ENCODE assay signal across 8 cellular contexts in the genomic region with DNA sequence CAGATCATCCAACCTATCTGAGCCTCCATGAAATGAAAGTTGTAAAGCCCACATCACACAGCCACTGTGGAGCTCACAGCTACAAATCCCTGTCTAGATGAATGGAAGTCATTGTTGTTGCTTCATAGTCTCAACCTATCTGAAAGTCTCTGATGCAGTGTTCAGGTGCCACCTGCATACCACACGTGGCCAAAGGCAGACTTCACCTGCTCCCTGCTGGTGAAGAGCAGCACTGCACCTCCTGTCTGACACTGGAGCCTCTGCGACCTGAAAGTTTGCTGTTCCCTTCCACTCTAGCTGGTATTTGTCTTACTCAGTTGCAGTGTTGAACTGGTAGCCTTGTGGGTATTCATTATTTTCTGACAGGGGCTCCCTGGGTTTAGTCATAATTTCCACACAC. TPM values are rescaled to one million over a fixed set of nuclear protein-coding genes. Genes with fewer than 3 reads are reported as not detected.
DNase-seq lines count a peak whose midpoint lies in the region; ATAC-seq and TF ChIP-seq lines count a peak whose summit lies in the region.

No MANE protein-coding gene starts in this region.

- no peak overlapping the region for H3K4me3 ChIP-seq in choroid plexus epithelial cell (ENCODE audit: low read depth, low read length)
- H3K4me3 ChIP-seq in retinal pigment epithelial cell (ENCODE audit: low read length), result no peak overlapping the region

- peak; percentile 36 for TF ChIP-seq CTCF in choroid plexus epithelial cell (conservative IDR thresholded peaks at IDR 0.05; ENCODE audit: low read depth, low read length)
- TF ChIP-seq CTCF in retinal pigment epithelial cell (conservative IDR thresholded peaks at IDR 0.05; ENCODE audit: low read depth, low read length), result peak; percentile 64

- ATAC-seq in HG02870 (IDR thresholded peaks at IDR 0.05; ENCODE audit: unreplicated experiment) (peak; percentile 72), GM21825 (IDR thresholded peaks at IDR 0.05; ENCODE audit: unreplicated experiment) (no peak)

- DNase-seq in NCI-H2196 (lab: John Stamatoyannopoulos, UW; ENCODE audit: unreplicated experiment), result peak; percentile 44
- DNase-seq in NCI-H2196 treated with DMSO at 0.1 percent for 48 hours (lab: John Stamatoyannopoulos, UW; ENCODE audit: unreplicated experiment), result no peak
- peak; percentile 8 to 39 for DNase-seq in SHP77 (lab: John Stamatoyannopoulos, UW)
- DNase-seq in choroid plexus epithelial cell (ENCODE audit: low read depth), result peak; percentile 3
- no peak for DNase-seq in retinal pigment epithelial cell (ENCODE audit: low read depth)
- DNase-seq in mesenteric fat pad (ENCODE audit: low spot score), result no peak

RNA-seq across cellular contexts. Expression of a gene that starts 18.4 kb away (rescaled TPM):
- not detected for total RNA-seq in mesenteric fat pad

RNA-seq across cellular contexts. Expression of a gene that starts 34.9 kb away (rescaled TPM):
- not detected for total RNA-seq in mesenteric fat pad

Comparison
In these comparisons a context has a peak if more than half of its experiments do, and no peak if none do; other contexts are left out.
1. DNase-seq: peak in NCI-H2196 (single experiment), SHP77 (2 of 2) and choroid plexus epithelial cell (single experiment); none in NCI-H2196 treated with DMSO at 0.1 percent for 48 hours (single experiment), retinal pigment epithelial cell (single experiment) and mesenteric fat pad (single experiment).